Comparison of ENCODE assay signal across 9 cellular contexts in genomic region chr7:133082390-133082766, GRCh38. TPM values are rescaled to one million over a fixed set of nuclear protein-coding genes. Genes with fewer than 3 reads are reported as not detected.
DNase-seq lines count a peak whose midpoint lies in the region; ATAC-seq and TF ChIP-seq lines count a peak whose summit lies in the region.
"Had no signal": no experiment of that assay in that cellular context is flagged by ENCODE, and none has a peak within 500 bp of the region (broad histone marks: within the 10 kb centered on the region; RNA-seq: fewer than 3 reads in every experiment).

No MANE protein-coding gene starts in this region.

- DNase-seq in activated CD4-positive, alpha-beta memory T cell treated with anti-CD3 and anti-CD28 coated beads for 36 hours, result no peak
- DNase-seq in superior temporal gyrus (ENCODE audit: extremely low spot score) (no peak), medulla oblongata (ENCODE audit: extremely low spot score) (no peak), foreskin melanocyte (no peak), GM13976 (ENCODE audit: low spot score) (no peak)

- no peaks in the 10 kb centered on the region for H3K27me3 Mint-ChIP-seq in activated CD4-positive, alpha-beta memory T cell treated with anti-CD3 and anti-CD28 coated beads for 36 hours

- H3K4me3 ChIP-seq in muscle layer of colon (ENCODE audit: low read depth in 1 of 2, low read length in 2 of 2), result peak overlapping the region in 1 of 2 donors; percentile 79

- H3K36me3 Mint-ChIP-seq in activated CD4-positive, alpha-beta memory T cell treated with anti-CD3 and anti-CD28 coated beads for 36 hours, result peaks cover 7% of the 10 kb centered on the region

- POLR2A ChIA-PET in activated CD4-positive, alpha-beta memory T cell treated with anti-CD3 and anti-CD28 coated beads for 36 hours (lab: Charles Lee), result interaction anchor here (0.5 to 1.0 kb wide), 2 partner anchors 9 to 171 kb away, joined by 3 read pairs; partner anchors contain the start of gene EXOC4

- H3K9ac ChIP-seq in muscle layer of colon (ENCODE audit: low read length), result no peak overlapping the region

- ATAC-seq in GM19351 (IDR thresholded peaks at IDR 0.05; ENCODE audit: unreplicated experiment), result peak; percentile 1

- H3K27ac Mint-ChIP-seq in activated CD4-positive, alpha-beta memory T cell treated with anti-CD3 and anti-CD28 coated beads for 36 hours, result peak overlapping the region; percentile 87

- no peaks in the 10 kb centered on the region for H3K27me3 ChIP-seq in muscle layer of colon (ENCODE audit: control insufficient read depth in 1 of 2, insufficient read depth in 2 of 2, low read length in 2 of 2)
- H3K27me3 ChIP-seq: colonic mucosa had no signal

- H3K9me3 Mint-ChIP-seq in activated CD4-positive, alpha-beta memory T cell treated with anti-CD3 and anti-CD28 coated beads for 36 hours, result no peaks in the 10 kb centered on the region

- CTCF ChIA-PET in activated CD4-positive, alpha-beta memory T cell treated with anti-CD3 and anti-CD28 coated beads for 36 hours (lab: Charles Lee), result no interaction called here

- peaks cover 13% of the 10 kb centered on the region for H3K4me1 ChIP-seq in muscle layer of colon (ENCODE audit: insufficient read depth, low read length)

- peak overlapping the region; percentile 88 for H3K4me3 Mint-ChIP-seq in activated CD4-positive, alpha-beta memory T cell treated with anti-CD3 and anti-CD28 coated beads for 36 hours

- no peaks in the 10 kb centered on the region for H3K9me3 ChIP-seq in muscle layer of colon (ENCODE audit: low read length)
- H3K9me3 ChIP-seq: colonic mucosa had no signal

- no peaks in the 10 kb centered on the region for H3K36me3 ChIP-seq in muscle layer of colon (ENCODE audit: insufficient read depth, low read length)
- H3K36me3 ChIP-seq: colonic mucosa had no signal

- H3K27ac ChIP-seq in 22Rv1 (peak overlapping the region; percentile 79; the same call in 1 of the 2 replicates), muscle layer of colon (ENCODE audit: low read depth, low read length) (peak overlapping the region; percentile 83)

- TF ChIP-seq CTCF in 22Rv1 (IDR thresholded peaks at IDR 0.05) (no peak), GM13976 (IDR thresholded peaks at IDR 0.05; ENCODE audit: borderline replicate concordance, control extremely low read depth, extremely low read depth, insufficient read depth, missing control alignments) (no peak)

- in situ Hi-C loops in GM13976 (cut with MboI; ENCODE audit: low sequenced_read_pairs, unreplicated experiment), result no loop called here

- peaks cover 23% of the 10 kb centered on the region for H3K4me1 Mint-ChIP-seq in activated CD4-positive, alpha-beta memory T cell treated with anti-CD3 and anti-CD28 coated beads for 36 hours (ENCODE audit: low read depth)

- intact Hi-C loops in activated CD4-positive, alpha-beta memory T cell treated with anti-CD3 and anti-CD28 coated beads for 36 hours (cut with micrococcal nuclease), result loop anchor here (1.0 to 10.0 kb wide), 5 partner anchors 171 to 1044 kb away; partner anchors contain the start of genes EXOC4 and LRGUK

RNA-seq across cellular contexts. Expression of gene CHCHD3, which starts 0.5 kb away (rescaled TPM):
- total RNA-seq in activated CD4-positive, alpha-beta memory T cell treated with anti-CD3 and anti-CD28 coated beads for 36 hours, result 10 to 100 TPM; 49.6 to 51.0 TPM
